In genomic region chr7:118202056-118202455, GRCh38 we compare ENCODE assay signal across 25 cellular contexts. TPM values are rescaled to one million over a fixed set of nuclear protein-coding genes. Genes with fewer than 3 reads are reported as not detected.
"Had no signal": no experiment of that assay in that cellular context is flagged by ENCODE, and none has a peak within 500 bp of the region (broad histone marks: within the 10 kb centered on the region; RNA-seq: fewer than 3 reads in every experiment).

No MANE protein-coding gene starts in this region.

- H3K36me3 Mint-ChIP-seq: activated naive CD4-positive, alpha-beta T cell treated with anti-CD3 and anti-CD28 coated beads, Interleukin-2, amount 50 U/mL, for 72 hours; brain had no signal

- H3K4me3 Mint-ChIP-seq: activated B cell treated with CpG ODN at 0.5 μM for 24 hours; activated CD4-positive, alpha-beta T cell treated with anti-CD3 and anti-CD28 coated beads, Interleukin-2, amount 10 ng/mL, durations not matched to agents 24 days and 14 days; activated naive CD8-positive, alpha-beta T cell treated with anti-CD3 and anti-CD28 coated beads, Interleukin-2, amount 50 U/mL, for 24 hours; activated T-cell treated with anti-CD3 and anti-CD28 coated beads, Interleukin-2, amount 50 U/mL, for 4 hours; brain; IgD-negative memory B cell; T-helper 17 cell had no signal

- H3K4me1 Mint-ChIP-seq: activated B cell treated with CpG ODN at 0.5 μM for 24 hours; activated CD4-positive, alpha-beta T cell treated with anti-CD3 and anti-CD28 coated beads, Interleukin-2, amount 10 ng/mL, durations not matched to agents 24 days and 14 days; brain; IgD-negative memory B cell had no signal

- DNase-seq: activated B cell treated with CpG ODN at 0.5 μM for 24 hours; activated CD4-positive, alpha-beta T cell treated with anti-CD3 and anti-CD28 coated beads for 1 hour; activated CD4-positive, alpha-beta T cell treated with anti-CD3 and anti-CD28 coated beads, Interleukin-2, amount 10 ng/mL, durations not matched to agents 24 days and 14 days; activated CD4-positive, alpha-beta T cell treated with anti-CD3 and anti-CD28 coated beads, Interleukin-2, amount 50 U/mL, for 48 hours; activated CD8-positive, alpha-beta memory T cell treated with anti-CD3 and anti-CD28 coated beads for 24 hours; activated effector memory CD4-positive, alpha-beta T cell treated with anti-CD3 and anti-CD28 coated beads, Interleukin-2, amount 50 U/mL, for 16 hours; activated naive CD4-positive, alpha-beta T cell treated with Interleukin-2 at 50 U/mL for 16 hours; activated naive CD8-positive, alpha-beta T cell treated with anti-CD3 and anti-CD28 coated beads, Interleukin-2, amount 50 U/mL, for 24 hours; activated T-cell treated with anti-CD3 and anti-CD28 coated beads, Interleukin-2, amount 50 U/mL, for 4 hours; amniotic stem cell; KG1; NCI-H1048; NCI-H146; NCI-H187 treated with DMSO at 0.1 percent for 48 hours; NCI-H2171; NCI-H226; NCI-H510A; NCI-H526 treated with DMSO at 0.1 percent for 48 hours; PC-9; SHP77 treated with DMSO at 0.1 percent for 48 hours; T-helper 17 cell; T-helper 9 cell had no signal

- H3K9me3 Mint-ChIP-seq: activated B cell treated with CpG ODN at 0.5 μM for 24 hours; activated CD4-positive, alpha-beta T cell treated with anti-CD3 and anti-CD28 coated beads, Interleukin-2, amount 10 ng/mL, durations not matched to agents 24 days and 14 days; activated naive CD4-positive, alpha-beta T cell treated with anti-CD3 and anti-CD28 coated beads, Interleukin-2, amount 50 U/mL, for 72 hours; activated naive CD8-positive, alpha-beta T cell treated with anti-CD3 and anti-CD28 coated beads, Interleukin-2, amount 50 U/mL, for 24 hours; activated T-cell treated with anti-CD3 and anti-CD28 coated beads, Interleukin-2, amount 50 U/mL, for 4 hours; brain; IgD-negative memory B cell had no signal

- H3K27ac Mint-ChIP-seq: activated B cell treated with CpG ODN at 0.5 μM for 24 hours; activated CD4-positive, alpha-beta T cell treated with anti-CD3 and anti-CD28 coated beads, Interleukin-2, amount 10 ng/mL, durations not matched to agents 24 days and 14 days; activated naive CD4-positive, alpha-beta T cell treated with anti-CD3 and anti-CD28 coated beads, Interleukin-2, amount 50 U/mL, for 72 hours; activated naive CD8-positive, alpha-beta T cell treated with anti-CD3 and anti-CD28 coated beads, Interleukin-2, amount 50 U/mL, for 24 hours; brain; IgD-negative memory B cell; T-helper 17 cell had no signal

- ATAC-seq: activated naive CD4-positive, alpha-beta T cell treated with anti-CD3 and anti-CD28 coated beads, Interleukin-2, amount 50 U/mL, for 72 hours; activated naive CD8-positive, alpha-beta T cell treated with anti-CD3 and anti-CD28 coated beads, Interleukin-2, amount 50 U/mL, for 24 hours; activated T-cell treated with anti-CD3 and anti-CD28 coated beads, Interleukin-2, amount 50 U/mL, for 4 hours; T-helper 17 cell had no signal

RNA-seq across cellular contexts. Expression of gene ANKRD7, which starts 22.4 kb away (rescaled TPM):
- polyA plus RNA-seq: IgD-negative memory B cell had no signal
